ENCODE assay signal across 8 cellular contexts in genomic region chr2:169585673-169586072, GRCh38. TPM values are rescaled to one million over a fixed set of nuclear protein-coding genes. Genes with fewer than 3 reads are reported as not detected.
DNase-seq lines count a peak whose midpoint lies in the region; ATAC-seq and TF ChIP-seq lines count a peak whose summit lies in the region.

No MANE protein-coding gene starts in this region.

- peak overlapping the region; percentile 96 for H3K27ac Mint-ChIP-seq in Calu3 (ENCODE audit: unreplicated experiment)
- H3K27ac Mint-ChIP-seq in osteocyte (ENCODE audit: unreplicated experiment), result peak overlapping the region; percentile 99

- H3K36me3 Mint-ChIP-seq in Calu3 (ENCODE audit: insufficient read depth, unreplicated experiment) (peaks cover 28% of the 10 kb centered on the region), osteocyte (ENCODE audit: unreplicated experiment) (peaks cover 4% of the 10 kb centered on the region)

- no peak for TF ChIP-seq CTCF in Calu3 (IDR thresholded peaks at IDR 0.05; ENCODE audit: unreplicated experiment)
- TF ChIP-seq CTCF in OCI-LY7 (conservative IDR thresholded peaks at IDR 0.05; ENCODE audit: low read length), result no peak
- TF ChIP-seq CTCF in epithelial cell of esophagus (IDR thresholded peaks at IDR 0.05; ENCODE audit: insufficient read depth, low read depth, low read length, missing control alignments), result no peak
- TF ChIP-seq CTCF in osteocyte (IDR thresholded peaks at IDR 0.05), result no peak

- H3K79me2 ChIP-seq in OCI-LY7 (ENCODE audit: insufficient read depth, low read depth, low read length), result peaks cover 62% of the 10 kb centered on the region

- H3K4me3 ChIP-seq in OCI-LY7 (ENCODE audit: low read depth, low read length, poor library complexity, severe bottlenecking) (peak overlapping the region; percentile 88), epithelial cell of esophagus (ENCODE audit: low read length) (peak overlapping the region; percentile 99)

- H3K9me3 Mint-ChIP-seq in Calu3 (ENCODE audit: low read depth, unreplicated experiment) (peaks cover 2% of the 10 kb centered on the region), osteocyte (ENCODE audit: unreplicated experiment) (peaks cover 3% of the 10 kb centered on the region)

- peak overlapping the region; percentile 95 for H3K4me2 ChIP-seq in OCI-LY7 (ENCODE audit: low read length)

- no TSS peak for BruUV-seq in Calu3 (replicated peaks; lab: Mats Ljungman, UMichigan)
- no TSS peak for BruUV-seq in OCI-LY7 (replicated peaks; lab: Mats Ljungman, UMichigan)

- H3K9me3 ChIP-seq in OCI-LY7 (ENCODE audit: low read length), result peaks cover 15% of the 10 kb centered on the region; the same call in 1 of the 2 replicates

- CTCF ChIA-PET in Calu3 (lab: Charles Lee), result interaction anchor here (0.6 to 1.3 kb wide), 2 partner anchors 12 to 295 kb away, joined by 4 to 5 read pairs; partner anchors contain the start of gene FASTKD1
- CTCF ChIA-PET in OCI-LY7 (lab: Charles Lee; ENCODE audit: unreplicated experiment), result no interaction called here

- peak overlapping the region; percentile 94 for H3K4me3 Mint-ChIP-seq in Calu3 (ENCODE audit: low read depth, unreplicated experiment)
- H3K4me3 Mint-ChIP-seq in osteocyte (ENCODE audit: unreplicated experiment), result peak overlapping the region; percentile 98

- H3K27me3 Mint-ChIP-seq in Calu3 (ENCODE audit: unreplicated experiment), result no peaks in the 10 kb centered on the region
- H3K27me3 Mint-ChIP-seq in osteocyte (ENCODE audit: unreplicated experiment), result no peaks in the 10 kb centered on the region

- intact Hi-C loops in Calu3 (cut with micrococcal nuclease; ENCODE audit: unreplicated experiment), result no loop called here
- intact Hi-C loops in OCI-LY7 (cut with micrococcal nuclease; ENCODE audit: unreplicated experiment), result loop anchor here (1.0 to 10.0 kb wide), 2 partner anchors 109 to 1341 kb away; partner anchors contain the start of genes CFAP210, PHOSPHO2 and STK39

- in situ Hi-C loops in ACHN (cut with HindIII; ENCODE audit: low pct_ligation_motif_present, low pct_unique_long_range_greater_than_20kb, low sequenced_read_pairs), result no loop called here

- peaks cover 16% of the 10 kb centered on the region; the same call in 1 of the 2 replicates for H4K20me1 ChIP-seq in OCI-LY7 (ENCODE audit: insufficient read depth, low read length)

- no peak for ATAC-seq in GM21723 (IDR thresholded peaks at IDR 0.05; ENCODE audit: unreplicated experiment)

- H3K27ac ChIP-seq in OCI-LY7 (ENCODE audit: low read depth, low read length, poor library complexity, severe bottlenecking), result peak overlapping the region; percentile 94

- H3K9me2 ChIP-seq in OCI-LY7 (ENCODE audit: insufficient read depth, low read length), result no peaks in the 10 kb centered on the region

- peaks cover 25% of the 10 kb centered on the region for H3K36me3 ChIP-seq in OCI-LY7 (ENCODE audit: insufficient read depth, low read length)

- H3K4me1 Mint-ChIP-seq in Calu3 (ENCODE audit: low read depth, unreplicated experiment) (no peaks in the 10 kb centered on the region), osteocyte (ENCODE audit: unreplicated experiment) (peaks cover 30% of the 10 kb centered on the region)

- H3K4me1 ChIP-seq in OCI-LY7 (ENCODE audit: insufficient read depth, low read length, poor library complexity, severe bottlenecking), result peaks cover 10% of the 10 kb centered on the region

- POLR2A ChIA-PET in OCI-LY7 (lab: Charles Lee), result interaction anchor here (1.0 to 1.2 kb wide), 2 partner anchors 11 to 13 kb away, joined by 3 to 4 read pairs; no protein-coding TSS in a partner anchor

- DNase-seq in Calu3 (no peak), OCI-LY7 (ENCODE audit: low spot score) (no peak), epithelial cell of esophagus (ENCODE audit: low read depth) (no peak), osteocyte (ENCODE audit: extremely low spot score, unreplicated experiment) (no peak), ACHN (no peak), A172 (ENCODE audit: low spot score) (no peak)
- no peak for DNase-seq in activated CD4-positive, CD25-positive, alpha-beta regulatory T cell (lab: John Stamatoyannopoulos, UW)

- no peak overlapping the region for H2AFZ ChIP-seq in OCI-LY7 (ENCODE audit: low read length)

RNA-seq across cellular contexts. Expression of gene PPIG, which starts 1.5 kb away (rescaled TPM):
- 55.4 and 58.3 TPM in 2 replicates for total RNA-seq in Calu3 (2022)
- 33.5 and 48.5 TPM in 2 replicates for total RNA-seq in OCI-LY7 (2014; rRNA removed; shearing (Covaris generic))
- total RNA-seq in OCI-LY7 (2022), result 65.1 and 65.7 TPM in 2 replicates
- 44.3 and 45.9 TPM in 2 replicates for total RNA-seq in osteocyte
- 30.4 and 48.6 TPM in 2 replicates for total RNA-seq in A172 (2014; rRNA removed; shearing (Covaris generic))

RNA-seq across cellular contexts. Expression of gene FASTKD1, which starts 12.0 kb away (rescaled TPM):
- total RNA-seq in Calu3 (2022) (26.0 and 27.0 TPM in 2 replicates), OCI-LY7 (2022) (48.6 and 54.9 TPM in 2 replicates), osteocyte (12.3 and 15.6 TPM in 2 replicates)
- total RNA-seq in OCI-LY7 (2014; rRNA removed; shearing (Covaris generic)), result 25.1 and 34.6 TPM in 2 replicates
- 37.3 and 40.4 TPM in 2 replicates for total RNA-seq in A172 (2014; rRNA removed; shearing (Covaris generic))
